Comparison of ENCODE assay signal across 8 cellular contexts in the genomic region with DNA sequence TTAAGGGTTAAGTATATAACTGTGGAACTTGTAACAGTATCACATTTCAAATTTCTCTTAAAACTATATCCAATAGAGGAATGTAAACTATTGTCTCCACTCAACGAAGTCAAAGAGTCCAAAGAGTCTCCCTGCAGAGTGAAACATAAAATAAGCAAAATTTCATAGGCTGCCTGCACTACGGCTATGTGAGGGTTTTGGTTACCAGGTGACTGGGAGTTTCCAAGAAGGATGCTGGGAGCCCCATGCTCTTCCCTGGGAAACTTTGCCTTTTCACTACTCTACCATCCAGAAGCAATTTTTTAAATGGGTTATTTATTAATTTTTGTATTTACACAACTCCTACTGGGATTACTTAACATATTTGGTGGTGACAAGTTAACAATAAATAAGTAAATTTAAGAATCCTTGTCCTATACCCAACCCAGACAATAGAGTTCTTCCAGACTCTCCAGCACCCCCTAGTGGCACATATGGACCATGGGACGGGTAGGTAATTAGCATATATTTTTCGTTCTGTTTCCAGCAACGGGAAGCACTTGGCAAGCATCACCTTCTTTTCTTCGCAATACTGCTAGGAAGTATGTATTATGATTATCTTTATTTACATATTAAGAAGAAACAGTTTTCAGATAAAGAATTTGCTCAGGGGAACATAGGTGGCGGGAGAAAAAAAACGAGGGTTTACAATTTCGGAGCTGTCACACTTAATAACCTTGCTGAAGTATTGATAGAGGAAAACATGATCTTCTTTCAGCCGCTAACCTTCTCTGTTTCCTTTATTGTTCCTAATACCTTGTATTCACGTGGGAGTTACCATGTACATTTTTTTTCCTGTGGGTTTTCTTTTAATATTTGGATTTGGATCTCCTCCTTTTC. TPM values are rescaled to one million over a fixed set of nuclear protein-coding genes. Genes with fewer than 3 reads are reported as not detected.
DNase-seq lines count a peak whose midpoint lies in the region; ATAC-seq, FAIRE-seq and TF ChIP-seq lines count a peak whose summit lies in the region.

No MANE protein-coding gene starts in this region.

- no peaks in the 10 kb centered on the region for H3K36me3 ChIP-seq in body of pancreas (replicated peaks in 1 of 2; ENCODE audit: insufficient read depth in 1 of 2, low read depth in 2 of 2)

- peak overlapping the region in 2 of 4 donors; percentile 18 to 56 for H3K27ac ChIP-seq in body of pancreas

- no peak overlapping the region for H3K4me3 ChIP-seq in body of pancreas

- WGBS in body of pancreas, 2 donors = 15% methylated on average over 11 of the region's 11 CpGs

- H3K9me3 ChIP-seq in body of pancreas = no peaks in the 10 kb centered on the region

- ATAC-seq in GM19372 (IDR thresholded peaks at IDR 0.05; ENCODE audit: low read depth, unreplicated experiment) = peak; percentile 68
- peak; percentile 85 for ATAC-seq in body of pancreas

- DNase-seq in D721Med (ENCODE audit: insufficient read length, low spot score) (peak; percentile 29), HuH-7 (ENCODE audit: low spot score) (peak; percentile 23), RPMI8226 (peak; percentile 59), body of pancreas (peak; percentile 60 to 72 (median 66)), GOT3 (lab: John Stamatoyannopoulos, UW) (no peak)
- DNase-seq in stimulated activated CD4-positive, alpha-beta T cell treated with anti-CD3 and anti-CD28 coated beads, Interleukin-4, amount 100 ng/mL, for 4 hours = peak; percentile 4 to 11

- H3K4me1 ChIP-seq in body of pancreas = peaks cover 14% of the 10 kb centered on the region

- no peaks in the 10 kb centered on the region for H3K27me3 ChIP-seq in body of pancreas

- no peak for TF ChIP-seq POLR2A in body of pancreas (IDR thresholded peaks at IDR 0.05)

- FAIRE-seq in D721Med (lab: Jason Lieb, UNC) (peak; percentile 95), islet of Langerhans (lab: Jason Lieb, UNC) (peak; percentile 74)

- peak; percentile 93 for TF ChIP-seq CTCF in D721Med (IDR thresholded peaks at IDR 0.05; ENCODE audit: insufficient read depth, missing control alignments)
- peak; percentile 34 to 87 (median 64) for TF ChIP-seq CTCF in body of pancreas (IDR thresholded peaks at IDR 0.05)

- intact Hi-C loops in body of pancreas (cut with DNase I) = no loop called here

RNA-seq across cellular contexts. Expression of a gene that starts 3.5 kb away (rescaled TPM):
- total RNA-seq in body of pancreas = 10 to 100 TPM in 1 of 2 donors, 1 to 10 TPM in 1; 9.2 to 18.9 TPM

RNA-seq across cellular contexts. Expression of a gene that starts 59.7 kb away (rescaled TPM):
- 1 to 10 TPM in 1 of 2 donors, under 1 TPM in 1; 0.99 to 3.1 TPM for total RNA-seq in body of pancreas
